23 cellular contexts compared by ENCODE assay signal in genomic region chr17:75891022-75891604, GRCh38.
"Had no signal": no experiment of that assay in that cellular context is flagged by ENCODE, and none has a peak within 500 bp of the region (broad histone marks: within the 10 kb centered on the region; RNA-seq: fewer than 3 reads in every experiment).

No MANE protein-coding gene starts in this region.

- DNase-seq: activated CD4-positive, alpha-beta T cell treated with anti-CD3 and anti-CD28 coated beads for 1 hour; activated CD4-positive, alpha-beta T cell treated with anti-CD3 and anti-CD28 coated beads, Interleukin-2, amount 50 U/mL, for 1 hour; activated CD8-positive, alpha-beta T cell treated with anti-CD3 and anti-CD28 coated beads, Interleukin-2, amount 10 ng/mL, durations not matched to agents 7 days and 5 days; activated naive CD4-positive, alpha-beta T cell; adrenal gland; brain microvascular endothelial cell; colonic mucosa; dorsolateral prefrontal cortex; esophagus squamous epithelium; gastrocnemius medialis; hypothalamus; left colon; lower lobe of right lung; naive B cell; SK-N-SH; stimulated activated CD4-positive, alpha-beta T cell treated with anti-CD3 and anti-CD28 coated beads, Interleukin-1b, Interleukin-23, amount 100 ng/mL, for 48 hours had no signal

- H3K4me2 ChIP-seq: SK-N-SH had no signal

- H3K36me3 Mint-ChIP-seq: activated naive CD8-positive, alpha-beta T cell had no signal

- H3K9ac ChIP-seq: SK-N-SH had no signal

- H3K9me3 ChIP-seq: adrenal gland, ascending aorta, colonic mucosa, esophagus squamous epithelium, gastrocnemius medialis, lower lobe of right lung, SK-N-SH, thoracic aorta, upper lobe of left lung had no signal

- H3K36me3 ChIP-seq: colonic mucosa had no signal

- ATAC-seq: activated CD8-positive, alpha-beta T cell treated with anti-CD3 and anti-CD28 coated beads, Interleukin-2, amount 10 ng/mL, durations not matched to agents 7 days and 5 days; activated T-helper 17 cell treated with anti-CD3 and anti-CD28 coated beads, Interleukin-2, amount 50 U/mL, for 72 hours; gastrocnemius medialis; left colon; lower lobe of right lung had no signal

- H3K27ac ChIP-seq: adrenal gland, ascending aorta, brain microvascular endothelial cell, colonic mucosa, esophagus squamous epithelium, gastrocnemius medialis, lower lobe of right lung, thoracic aorta, upper lobe of left lung had no signal

- H3K27ac Mint-ChIP-seq: activated naive CD8-positive, alpha-beta T cell; naive B cell; progenitor cell of endocrine pancreas had no signal

- H3K4me3 Mint-ChIP-seq: activated CD8-positive, alpha-beta T cell treated with anti-CD3 and anti-CD28 coated beads, Interleukin-2, amount 10 ng/mL, durations not matched to agents 7 days and 5 days; activated naive CD8-positive, alpha-beta T cell; activated T-helper 17 cell treated with anti-CD3 and anti-CD28 coated beads, Interleukin-2, amount 50 U/mL, for 72 hours; endodermal cell had no signal

- H3K27me3 ChIP-seq: adrenal gland, ascending aorta, brain microvascular endothelial cell, colonic mucosa, dorsolateral prefrontal cortex, esophagus squamous epithelium, gastrocnemius medialis, upper lobe of left lung had no signal

- H3K9me3 Mint-ChIP-seq: activated T-helper 17 cell treated with anti-CD3 and anti-CD28 coated beads, Interleukin-2, amount 50 U/mL, for 72 hours; endodermal cell; naive B cell had no signal

- H3K27me3 Mint-ChIP-seq: activated naive CD8-positive, alpha-beta T cell; activated T-helper 17 cell treated with anti-CD3 and anti-CD28 coated beads, Interleukin-2, amount 50 U/mL, for 72 hours; naive B cell had no signal

- H3K4me3 ChIP-seq: adrenal gland, ascending aorta, colonic mucosa, dorsolateral prefrontal cortex, esophagus squamous epithelium, gastrocnemius medialis, lower lobe of right lung, thoracic aorta, upper lobe of left lung had no signal
